21 cellular contexts compared by ENCODE assay signal in the genomic region with DNA sequence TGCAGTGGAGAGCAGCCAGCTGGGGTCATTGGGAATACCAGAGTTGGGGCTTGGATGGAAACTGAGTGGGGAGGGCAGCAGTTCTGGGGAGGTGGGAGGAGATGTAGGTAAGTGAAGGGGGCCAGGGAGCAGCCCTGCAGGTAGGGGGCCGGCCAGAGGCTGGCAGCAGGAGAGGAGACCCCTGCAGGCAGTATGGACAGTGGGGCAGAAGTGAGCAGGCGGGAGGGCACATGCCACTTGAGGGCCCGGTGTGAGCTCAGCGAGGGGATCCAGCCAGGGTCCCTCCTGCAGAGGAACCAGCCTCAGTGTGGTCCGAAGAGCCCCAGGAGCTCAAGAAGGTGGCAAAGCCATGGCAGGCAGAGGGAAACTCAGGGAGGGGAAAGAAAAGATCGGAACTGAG.
"Had no signal": no experiment of that assay in that cellular context is flagged by ENCODE, and none has a peak within 500 bp of the region (broad histone marks: within the 10 kb centered on the region; RNA-seq: fewer than 3 reads in every experiment).

No MANE protein-coding gene starts in this region.

- H3K36me3 ChIP-seq: right lobe of liver, thoracic aorta had no signal

- ATAC-seq: activated CD4-positive, CD25-positive, alpha-beta regulatory T cell treated with anti-CD3 and anti-CD28 coated beads, Interleukin-2, amount 50 U/mL, for 24 hours; activated CD8-positive, alpha-beta T cell treated with anti-CD3 and anti-CD28 coated beads for 36 hours; activated T-helper 17 cell treated with anti-CD3 and anti-CD28 coated beads, Interleukin-2, amount 50 U/mL, for 72 hours; left ventricle myocardium superior; SK-N-SH treated with all-trans-retinoic acid at 6 μM for 48 hours; stimulated activated naive B cell treated with anti-CD40 and anti-IgM and Interleukin-4, amounts not matched to agents 10 μg/mL and 1 μg/mL and 100 μg/mL, for 72 hours had no signal

- FAIRE-seq: endometrium, small intestine had no signal

- H3K27me3 ChIP-seq: right lobe of liver had no signal

- H3K9me3 ChIP-seq: right lobe of liver, thoracic aorta had no signal

- H3K27ac ChIP-seq: right lobe of liver, thoracic aorta had no signal

- H3K4me1 ChIP-seq: right lobe of liver had no signal

- H3K4me3 Mint-ChIP-seq: activated CD4-positive, alpha-beta T cell treated with anti-CD3 and anti-CD28 coated beads, Interleukin-2, amount 10 ng/mL, durations not matched to agents 24 days and 14 days; activated CD8-positive, alpha-beta T cell treated with anti-CD3 and anti-CD28 coated beads for 36 hours; activated naive CD8-positive, alpha-beta T cell treated with anti-CD3 and anti-CD28 coated beads, Interleukin-2, amount 10 ng/mL, durations not matched to agents 7 days and 5 days; activated T-cell treated with anti-CD3 and anti-CD28 coated beads, Interleukin-2, amount 50 U/mL, for 24 hours; activated T-helper 17 cell treated with anti-CD3 and anti-CD28 coated beads, Interleukin-2, amount 50 U/mL, for 72 hours; nephron progenitor cell; stimulated activated naive B cell treated with anti-CD40 and anti-IgM and Interleukin-4, amounts not matched to agents 10 μg/mL and 1 μg/mL and 100 μg/mL, for 72 hours; type B pancreatic cell had no signal

- H3K27ac Mint-ChIP-seq: activated CD4-positive, alpha-beta T cell treated with anti-CD3 and anti-CD28 coated beads, Interleukin-2, amount 10 ng/mL, durations not matched to agents 24 days and 14 days; activated CD8-positive, alpha-beta T cell treated with anti-CD3 and anti-CD28 coated beads for 36 hours; activated naive CD8-positive, alpha-beta T cell treated with anti-CD3 and anti-CD28 coated beads, Interleukin-2, amount 10 ng/mL, durations not matched to agents 7 days and 5 days; activated T-cell treated with anti-CD3 and anti-CD28 coated beads, Interleukin-2, amount 50 U/mL, for 24 hours; activated T-helper 17 cell treated with anti-CD3 and anti-CD28 coated beads, Interleukin-2, amount 50 U/mL, for 72 hours; nephron progenitor cell; stimulated activated naive B cell treated with anti-CD40 and anti-IgM and Interleukin-4, amounts not matched to agents 10 μg/mL and 1 μg/mL and 100 μg/mL, for 72 hours had no signal

- H3K4me3 ChIP-seq: right lobe of liver, thoracic aorta had no signal

- H3K27me3 Mint-ChIP-seq: activated CD4-positive, alpha-beta T cell treated with anti-CD3 and anti-CD28 coated beads, Interleukin-2, amount 10 ng/mL, durations not matched to agents 24 days and 14 days; activated CD8-positive, alpha-beta T cell treated with anti-CD3 and anti-CD28 coated beads for 36 hours; activated naive CD8-positive, alpha-beta T cell treated with anti-CD3 and anti-CD28 coated beads, Interleukin-2, amount 10 ng/mL, durations not matched to agents 7 days and 5 days; activated T-cell treated with anti-CD3 and anti-CD28 coated beads, Interleukin-2, amount 50 U/mL, for 24 hours; type B pancreatic cell had no signal

- H3K9me3 Mint-ChIP-seq: activated CD4-positive, alpha-beta T cell treated with anti-CD3 and anti-CD28 coated beads, Interleukin-2, amount 10 ng/mL, durations not matched to agents 24 days and 14 days; activated CD8-positive, alpha-beta T cell treated with anti-CD3 and anti-CD28 coated beads for 36 hours; activated naive CD8-positive, alpha-beta T cell treated with anti-CD3 and anti-CD28 coated beads, Interleukin-2, amount 10 ng/mL, durations not matched to agents 7 days and 5 days; activated T-helper 17 cell treated with anti-CD3 and anti-CD28 coated beads, Interleukin-2, amount 50 U/mL, for 72 hours; stimulated activated naive B cell treated with anti-CD40 and anti-IgM and Interleukin-4, amounts not matched to agents 10 μg/mL and 1 μg/mL and 100 μg/mL, for 72 hours; type B pancreatic cell had no signal

- H3K36me3 Mint-ChIP-seq: activated naive CD8-positive, alpha-beta T cell treated with anti-CD3 and anti-CD28 coated beads, Interleukin-2, amount 10 ng/mL, durations not matched to agents 7 days and 5 days; stimulated activated naive B cell treated with anti-CD40 and anti-IgM and Interleukin-4, amounts not matched to agents 10 μg/mL and 1 μg/mL and 100 μg/mL, for 72 hours; type B pancreatic cell had no signal

- DNase-seq: activated CD4-positive, alpha-beta T cell treated with anti-CD3 and anti-CD28 coated beads, Interleukin-2, amount 10 ng/mL, durations not matched to agents 24 days and 14 days; activated CD8-positive, alpha-beta T cell treated with anti-CD3 and anti-CD28 coated beads for 36 hours; activated naive CD8-positive, alpha-beta T cell treated with anti-CD3 and anti-CD28 coated beads, Interleukin-2, amount 10 ng/mL, durations not matched to agents 7 days and 5 days; activated T-cell treated with anti-CD3 and anti-CD28 coated beads, Interleukin-2, amount 50 U/mL, for 24 hours; amygdala; foreskin fibroblast; kidney glomerular epithelial cell; left ventricle myocardium superior; midbrain; nephron progenitor cell; occipital lobe; posterior cingulate gyrus; right lobe of liver; small intestine; stimulated activated naive B cell treated with anti-CD40 and anti-IgM and Interleukin-4, amounts not matched to agents 10 μg/mL and 1 μg/mL and 100 μg/mL, for 72 hours had no signal

- H3K4me1 Mint-ChIP-seq: activated CD4-positive, alpha-beta T cell treated with anti-CD3 and anti-CD28 coated beads, Interleukin-2, amount 10 ng/mL, durations not matched to agents 24 days and 14 days; activated naive CD8-positive, alpha-beta T cell treated with anti-CD3 and anti-CD28 coated beads, Interleukin-2, amount 10 ng/mL, durations not matched to agents 7 days and 5 days; activated T-helper 17 cell treated with anti-CD3 and anti-CD28 coated beads, Interleukin-2, amount 50 U/mL, for 72 hours had no signal
